ENCODE assay signal across 14 cellular contexts in genomic region chr10:17527530-17528146, GRCh38.
DNase-seq lines count a peak whose midpoint lies in the region; TF ChIP-seq lines count a peak whose summit lies in the region.
"Had no signal": no experiment of that assay in that cellular context is flagged by ENCODE, and none has a peak within 500 bp of the region (broad histone marks: within the 10 kb centered on the region; RNA-seq: fewer than 3 reads in every experiment).

No MANE protein-coding gene starts in this region.

- H3K27ac Mint-ChIP-seq in mesothelial cell of epicardium = no peak overlapping the region
- H3K27ac Mint-ChIP-seq: CD8-positive, alpha-beta T cell had no signal

- H3K36me3 Mint-ChIP-seq in mesothelial cell of epicardium = no peaks in the 10 kb centered on the region
- H3K36me3 Mint-ChIP-seq: CD8-positive, alpha-beta T cell had no signal

- H3K4me3 ChIP-seq in adipocyte (ENCODE audit: low read length) = peak overlapping the region; percentile 17
- H3K4me3 ChIP-seq: mucosa of descending colon had no signal

- no peaks in the 10 kb centered on the region for H3K4me1 Mint-ChIP-seq in mesothelial cell of epicardium

- H3K9ac ChIP-seq in adipocyte (ENCODE audit: low read length) = no peak overlapping the region

- H3K27me3 Mint-ChIP-seq in mesothelial cell of epicardium (ENCODE audit: low read depth) = no peaks in the 10 kb centered on the region

- no peak overlapping the region for H3K4me3 Mint-ChIP-seq in mesothelial cell of epicardium
- H3K4me3 Mint-ChIP-seq: CD8-positive, alpha-beta T cell had no signal

- peaks cover 9% of the 10 kb centered on the region for H3K4me1 ChIP-seq in adipocyte (ENCODE audit: control insufficient read depth, insufficient read depth, low read length)

- no peak for TF ChIP-seq CTCF in mesothelial cell of epicardium (IDR thresholded peaks at IDR 0.05; ENCODE audit: unreplicated experiment)

- DNase-seq in AG08395 (ENCODE audit: low spot score) = peak; percentile 59
- DNase-seq in HS-5 (ENCODE audit: low read depth) = peak; percentile 35
- peak; percentile 89 for DNase-seq in adipocyte (ENCODE audit: low read depth)
- DNase-seq in hepatic stellate cell (ENCODE audit: low spot score) = peak; percentile 29
- DNase-seq in activated CD4-positive, CD25-positive, alpha-beta regulatory T cell (lab: John Stamatoyannopoulos, UW) = no peak
- no peak for DNase-seq in NCI-H1048 (lab: John Stamatoyannopoulos, UW)
- DNase-seq in retina = no peak
- no peak for DNase-seq in mesothelial cell of epicardium (ENCODE audit: low spot score in 2 of 2, unreplicated experiment in 2 of 2)
- DNase-seq: activated CD4-positive, alpha-beta T cell treated with anti-CD3 and anti-CD28 coated beads for 1 hour; activated naive CD4-positive, alpha-beta T cell; CD8-positive, alpha-beta T cell; mucosa of descending colon; NCI-H1092 treated with DMSO at 0.1 percent for 48 hours; NK-92 treated with Interleukin-12 subunit alpha and Interleukin-12 subunit beta, amount 100 ng/mL, for 24 hours had no signal

- H3K27me3 ChIP-seq in adipocyte (replicated peaks; ENCODE audit: control insufficient read depth, insufficient read depth, low read length) = no peaks in the 10 kb centered on the region

- H3K36me3 ChIP-seq in adipocyte (ENCODE audit: control insufficient read depth, insufficient read depth, low read length, severe bottlenecking) = no peaks in the 10 kb centered on the region

- no peaks in the 10 kb centered on the region for H3K9me3 ChIP-seq in adipocyte (ENCODE audit: control insufficient read depth, low read length)
- H3K9me3 ChIP-seq: mucosa of descending colon had no signal

- peaks cover 22% of the 10 kb centered on the region for H3K9me3 Mint-ChIP-seq in mesothelial cell of epicardium
- H3K9me3 Mint-ChIP-seq: CD8-positive, alpha-beta T cell had no signal

Comparison
In these comparisons a context has a peak if more than half of its experiments do, and no peak if none do; other contexts are left out.
1. DNase-seq: peak in AG08395 (single experiment), HS-5 (single experiment), adipocyte (single experiment) and hepatic stellate cell (single experiment); none in activated CD4-positive, CD25-positive, alpha-beta regulatory T cell (0 of 4), NCI-H1048 (single experiment), retina (single experiment) and mesothelial cell of epicardium (0 of 2).